In the genomic region with DNA sequence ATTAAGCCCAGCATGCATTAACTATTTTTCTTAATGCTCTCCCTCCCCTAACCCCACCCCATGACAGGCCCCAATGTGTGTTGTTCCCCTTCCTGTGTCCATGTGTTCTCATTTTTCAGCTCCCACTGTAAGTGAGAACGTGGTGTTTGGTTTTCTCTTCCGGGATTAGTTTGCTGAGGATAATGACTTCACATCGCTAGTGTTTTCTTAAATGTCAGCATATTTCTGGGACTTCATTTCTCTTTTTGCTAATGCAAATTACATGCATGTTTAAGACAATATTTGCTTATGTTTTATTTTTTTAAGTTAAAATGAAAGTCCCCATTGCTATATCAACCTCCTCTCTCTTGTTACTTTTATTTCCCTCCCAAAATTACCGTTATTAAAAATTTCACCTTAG, we compare ENCODE assay signal across 4 cellular contexts.
A peak's percentile ranks its signal among the peaks of the same experiment; 100 is the strongest.
DNase-seq lines count a peak whose midpoint lies in the region; ATAC-seq, FAIRE-seq and TF ChIP-seq lines count a peak whose summit lies in the region.
"Not testable (repeated sequence)": the region's sequence is repeated elsewhere in the genome, so short reads cannot be mapped to it uniquely, and the experiment has no call there.

No MANE protein-coding gene starts in this region.

- TF ChIP-seq CTCF in A549 (IDR thresholded peaks at IDR 0.05); K562 (IDR thresholded peaks at IDR 0.05 in 2 of 3, conservative IDR thresholded peaks at IDR 0.05 in 1 of 3; ENCODE audit: insufficient read depth in 2 of 3, low read depth in 1 of 3, low read length in 3 of 3); esophagus muscularis mucosa (IDR thresholded peaks at IDR 0.05); HepG2 (CRISPR knock-in tag; IDR thresholded peaks at IDR 0.05): not testable (repeated sequence)

- not testable (repeated sequence) for H3K4me1 ChIP-seq in A549; K562 (replicated peaks in 1 of 2; ENCODE audit: control insufficient read depth in 2 of 2, insufficient read depth in 2 of 2, low read length in 2 of 2); esophagus muscularis mucosa; HepG2 (ENCODE audit: insufficient read depth, low read length)

- ATAC-seq in A549, K562, HepG2: not testable (repeated sequence)

- not testable (repeated sequence) for H3K36me3 ChIP-seq in K562 (ENCODE audit: control insufficient read depth, insufficient read depth, low read length); esophagus muscularis mucosa; HepG2 (replicated peaks in 1 of 2; ENCODE audit: control insufficient read depth in 1 of 2, insufficient read depth in 2 of 2, low read length in 2 of 2)

- not testable (repeated sequence) for TF ChIP-seq POLR2A in A549 (IDR thresholded peaks at IDR 0.05; ENCODE audit: low read length); K562 (conservative IDR thresholded peaks at IDR 0.05); esophagus muscularis mucosa (IDR thresholded peaks at IDR 0.05; ENCODE audit: low read depth); HepG2 (IDR thresholded peaks at IDR 0.05; ENCODE audit: insufficient read depth in 1 of 2, low read depth in 2 of 2, low read length in 2 of 2)

- intact Hi-C loops in K562 (cut with micrococcal nuclease) = loop anchor here (10.0 kb wide), 1 partner anchor 51 kb away; no protein-coding TSS in a partner anchor
- intact Hi-C loops in esophagus muscularis mucosa (cut with DNase I); HepG2 (cut with micrococcal nuclease; ENCODE audit: unreplicated experiment): not testable (repeated sequence)

- in situ Hi-C loops in K562 (cut with MboI) = loop anchor here (25.0 kb wide), 1 partner anchor 162 kb away; no protein-coding TSS in a partner anchor
- in situ Hi-C loops in HepG2 (cut with HindIII; ENCODE audit: extremely low pct_ligation_motif_present, low pct_unique_long_range_greater_than_20kb) = not testable (repeated sequence)

- not testable (repeated sequence) for TF ChIP-seq EP300 in A549 (IDR thresholded peaks at IDR 0.05); K562 (IDR thresholded peaks at IDR 0.05; ENCODE audit: low read length); esophagus muscularis mucosa (IDR thresholded peaks at IDR 0.05); HepG2 (IDR thresholded peaks at IDR 0.05; ENCODE audit: low read depth in 2 of 2, low read length in 2 of 2); HepG2 (CRISPR knock-in tag; IDR thresholded peaks at IDR 0.05; ENCODE audit: borderline replicate concordance)

- H3K79me2 ChIP-seq in K562 (ENCODE audit: control insufficient read depth, insufficient read depth, low read length); HepG2 (ENCODE audit: insufficient read depth, low read length): not testable (repeated sequence)

- 58% methylated on average over 4 of the region's 4 CpGs for WGBS in A549 (ENCODE audit: missing lambda C conversion rate)
- 0% methylated on average over 4 of the region's 4 CpGs for WGBS in K562 (ENCODE audit: insufficient coverage, low coverage, missing lambda C conversion rate)
- WGBS in esophagus muscularis mucosa = 87% methylated on average over 4 of the region's 4 CpGs
- 24% methylated on average over 4 of the region's 4 CpGs for WGBS in HepG2 (ENCODE audit: low lambda C conversion rate)

- TF ChIP-seq RAD21 in A549 (conservative IDR thresholded peaks at IDR 0.05 in 1 of 2, IDR thresholded peaks at IDR 0.05 in 1 of 2); K562 (CRISPR knock-in tag; conservative IDR thresholded peaks at IDR 0.05 in 1 of 2, IDR thresholded peaks at IDR 0.05 in 1 of 2); HepG2 (CRISPR knock-in tag; IDR thresholded peaks at IDR 0.05): not testable (repeated sequence)

- CTCF ChIA-PET in A549 (lab: Yijun Ruan, JAX); K562 (lab: Yijun Ruan, JAX; ENCODE audit: low intra/inter-chr PET ratio); HepG2 (lab: Yijun Ruan, JAX; ENCODE audit: low intra/inter-chr PET ratio, low total read pairs): not testable (repeated sequence)

- not testable (repeated sequence) for H3K9me3 ChIP-seq in A549; K562 (replicated peaks; ENCODE audit: control insufficient read depth, insufficient read depth, low read depth, low read length); esophagus muscularis mucosa; HepG2 (ENCODE audit: low read length)

- DNase-seq in A549 (ENCODE audit: low read depth in 1 of 2, low spot score in 1 of 2); K562 (ENCODE audit: extremely low read depth in 1 of 4, low spot score in 3 of 4); HepG2 (ENCODE audit: low spot score): not testable (repeated sequence)
- peak; percentile 8 for DNase-seq in esophagus muscularis mucosa (ENCODE audit: extremely low spot score)

- H2AFZ ChIP-seq in K562 (ENCODE audit: low read depth, low read length); HepG2 (ENCODE audit: low read length): not testable (repeated sequence)

- BruUV-seq in K562 (replicated peaks; lab: Mats Ljungman, UMichigan); HepG2 (replicated peaks; lab: Mats Ljungman, UMichigan): not testable (repeated sequence)

- H4K20me1 ChIP-seq in K562 (replicated peaks; ENCODE audit: control insufficient read depth, insufficient read depth, low read length); HepG2 (ENCODE audit: insufficient read depth, low read length): not testable (repeated sequence)

- not testable (repeated sequence) for H3K9me1 ChIP-seq in K562 (ENCODE audit: control insufficient read depth, insufficient read depth, low read length)

- H3K4me2 ChIP-seq in A549; K562 (ENCODE audit: insufficient read depth, low read length); HepG2 (ENCODE audit: low read depth, low read length): not testable (repeated sequence)

- H3K4me3 ChIP-seq in A549; K562; esophagus muscularis mucosa; HepG2 (replicated peaks in 1 of 3; ENCODE audit: insufficient read depth in 1 of 3, low read depth in 2 of 3, low read length in 3 of 3): not testable (repeated sequence)

- POLR2A ChIA-PET in A549 (lab: Yijun Ruan, JAX); K562 (lab: Yijun Ruan, JAX); HepG2 (lab: Yijun Ruan, JAX): not testable (repeated sequence)

- H3K27me3 ChIP-seq in K562 (ENCODE audit: control insufficient read depth in 2 of 2, insufficient read depth in 2 of 2, low read length in 2 of 2) = peaks cover 2 to 11% of the 10 kb centered on the region in 2 experiments; a peak in 1 of 5 replicates
- peaks cover 0 to 18% (median 0%) of the 10 kb centered on the region in 4 donors for H3K27me3 ChIP-seq in esophagus muscularis mucosa
- H3K27me3 ChIP-seq in HepG2 (ENCODE audit: control insufficient read depth in 1 of 2, insufficient read depth in 2 of 2, low read length in 2 of 2) = not testable (repeated sequence)

- FAIRE-seq in A549 (lab: Jason Lieb, UNC); K562 (lab: Jason Lieb, UNC); HepG2 (lab: Jason Lieb, UNC): not testable (repeated sequence)

- not testable (repeated sequence) for H3K9ac ChIP-seq in K562 (ENCODE audit: insufficient read depth in 1 of 2, low read depth in 2 of 2, low read length in 2 of 2); HepG2 (ENCODE audit: insufficient read depth, low read depth, low read length)

- not testable (repeated sequence) for H3K27ac ChIP-seq in A549; K562 (ENCODE audit: extremely low read depth, low read depth, low read length); esophagus muscularis mucosa (replicated peaks in 1 of 4); HepG2 (ENCODE audit: extremely low read length, insufficient read depth, low read length)

TF ChIP-seq in A549, 52 proteins besides CTCF, POLR2A, EP300 and RAD21:
- TF ChIP-seq MAFK (IDR thresholded peaks at IDR 0.05; ENCODE audit: partially characterized antibody) = peak; percentile 40

TF ChIP-seq in K562, 482 proteins besides CTCF, POLR2A, EP300 and RAD21:
- TF ChIP-seq ZNF316 (IDR thresholded peaks at IDR 0.05) (peak; percentile 58), C11orf30 (IDR thresholded peaks at IDR 0.05; ENCODE audit: low read depth) (peak; percentile 28; the same call in 1 of the 2 replicates)

TF ChIP-seq in HepG2, 621 proteins besides CTCF, POLR2A, EP300 and RAD21:
- TF ChIP-seq MAFF (IDR thresholded peaks at IDR 0.05; ENCODE audit: low read depth, low read length) (peak; percentile 41; the same call in 1 of the 2 replicates), MAFK (conservative IDR thresholded peaks at IDR 0.05 in 1 of 2, IDR thresholded peaks at IDR 0.05 in 1 of 2; ENCODE audit: low read length in 2 of 2) (peak; percentile 53 to 62; a peak in 3 of 4 replicates)
